Comparison of ENCODE assay signal across 1 cellular context in the genomic region with DNA sequence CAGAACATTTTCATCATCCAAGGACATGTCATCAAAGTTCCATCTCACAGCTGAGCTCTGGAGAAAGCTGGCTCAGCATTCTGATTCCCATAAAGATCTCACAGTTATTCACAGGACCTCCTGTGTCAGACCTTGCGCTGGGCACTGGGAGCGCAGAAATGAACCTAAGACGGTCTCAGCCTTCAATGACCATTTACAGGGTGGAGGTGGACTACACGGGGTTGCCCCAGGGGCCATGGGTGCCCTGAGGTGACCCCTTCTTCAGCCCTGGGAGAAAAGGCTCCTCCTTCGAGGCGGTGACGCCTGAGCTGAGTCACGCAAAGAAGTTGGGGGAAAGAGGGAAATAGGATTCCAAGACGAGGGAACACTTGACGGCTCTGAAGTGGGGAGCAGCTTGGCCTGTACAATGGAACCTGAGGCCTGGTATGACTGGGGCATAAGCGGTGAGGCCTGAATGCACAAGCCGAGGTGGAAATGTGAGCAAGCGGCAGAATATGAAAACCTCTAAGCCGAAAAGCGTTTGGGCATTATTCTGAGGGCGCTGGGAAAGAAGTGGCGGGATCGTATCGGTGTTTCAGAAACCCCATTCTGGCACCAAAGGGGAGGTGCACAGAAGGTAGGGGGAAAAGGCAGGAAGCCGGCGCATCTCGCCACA.
TF ChIP-seq lines count a peak whose summit lies in the region.

No MANE protein-coding gene starts in this region.

TF ChIP-seq in K562, 482 proteins besides CTCF, POLR2A, EP300 and RAD21 (continued from another document and continues in another):
- TF ChIP-seq AFF4 (CRISPR knock-in tag; IDR thresholded peaks at IDR 0.05) (peak; percentile 68; the same call in 1 of the 2 replicates), NR1H2 (CRISPR knock-in tag; IDR thresholded peaks at IDR 0.05) (peak; percentile 81), ZFP1 (CRISPR knock-in tag; IDR thresholded peaks at IDR 0.05) (no peak), CREBBP (IDR thresholded peaks at IDR 0.05; ENCODE audit: low read depth, low read length) (no peak), ZNF444 (CRISPR knock-in tag; IDR thresholded peaks at IDR 0.05) (no peak), PTBP1 (IDR thresholded peaks at IDR 0.05; ENCODE audit: low read depth, low read length) (no peak), MBD2 (IDR thresholded peaks at IDR 0.05; ENCODE audit: borderline replicate concordance, low read depth) (0 out of 2 replicates have a peak, but pooled peaks have one; percentile 22), IFI16 (CRISPR knock-in tag; IDR thresholded peaks at IDR 0.05) (no peak), VEZF1 (CRISPR knock-in tag; IDR thresholded peaks at IDR 0.05) (no peak), THRA (IDR thresholded peaks at IDR 0.05) (peak; percentile 98), HES1 (IDR thresholded peaks at IDR 0.05; ENCODE audit: low read depth) (no peak), ZNF232 (CRISPR knock-in tag; IDR thresholded peaks at IDR 0.05) (no peak; the same call in 1 of the 2 replicates), MYC (IDR thresholded peaks at IDR 0.05; ENCODE audit: low read depth, low read length) (no peak), MYC (CRISPR knock-in tag; IDR thresholded peaks at IDR 0.05; ENCODE audit: borderline replicate concordance, low read depth) (peak; percentile 82; the same call in 1 of the 2 replicates), ZNF609 (CRISPR knock-in tag; IDR thresholded peaks at IDR 0.05; ENCODE audit: borderline replicate concordance) (no peak), ZNF324 (CRISPR knock-in tag; IDR thresholded peaks at IDR 0.05) (peak; percentile 50; the same call in 1 of the 2 replicates), ARNT (IDR thresholded peaks at IDR 0.05) (0 out of 4 replicates have a peak, but pooled peaks have one; percentile 43 to 53), NFRKB (IDR thresholded peaks at IDR 0.05; ENCODE audit: low read depth) (peak; percentile 82; the same call in 1 of the 2 replicates), TRIM28 (IDR thresholded peaks at IDR 0.05) (no peak), CREB5 (CRISPR knock-in tag; IDR thresholded peaks at IDR 0.05) (no peak), TRIM24 (IDR thresholded peaks at IDR 0.05) (no peak), SIRT6 (IDR thresholded peaks at IDR 0.05; ENCODE audit: low read depth, low read length) (no peak), ZNF512 (tag; IDR thresholded peaks at IDR 0.05) (no peak), CREB1 (IDR thresholded peaks at IDR 0.05) (no peak), CREB1 (CRISPR knock-in tag; IDR thresholded peaks at IDR 0.05) (no peak), TSC22D4 (tag; IDR thresholded peaks at IDR 0.05) (no peak), POLR2B (IDR thresholded peaks at IDR 0.05; ENCODE audit: low read depth, partially characterized antibody) (peak; percentile 25), GTF2F1 (IDR thresholded peaks at IDR 0.05; ENCODE audit: low read depth, low read length) (no peak), NR2C1 (IDR thresholded peaks at IDR 0.05) (no peak), NR2C1 (tag; IDR thresholded peaks at IDR 0.05) (no peak), CBFA2T2 (conservative IDR thresholded peaks at IDR 0.05) (no peak), ZNF583 (CRISPR knock-in tag; IDR thresholded peaks at IDR 0.05) (0 out of 2 replicates have a peak, but pooled peaks have one; percentile 36), SREBF2 (CRISPR knock-in tag; IDR thresholded peaks at IDR 0.05) (no peak), NBN (IDR thresholded peaks at IDR 0.05; ENCODE audit: low read depth) (no peak; the same call in 1 of the 2 replicates), NFATC3 (IDR thresholded peaks at IDR 0.05) (no peak)
- TF ChIP-seq, protein P1, sequence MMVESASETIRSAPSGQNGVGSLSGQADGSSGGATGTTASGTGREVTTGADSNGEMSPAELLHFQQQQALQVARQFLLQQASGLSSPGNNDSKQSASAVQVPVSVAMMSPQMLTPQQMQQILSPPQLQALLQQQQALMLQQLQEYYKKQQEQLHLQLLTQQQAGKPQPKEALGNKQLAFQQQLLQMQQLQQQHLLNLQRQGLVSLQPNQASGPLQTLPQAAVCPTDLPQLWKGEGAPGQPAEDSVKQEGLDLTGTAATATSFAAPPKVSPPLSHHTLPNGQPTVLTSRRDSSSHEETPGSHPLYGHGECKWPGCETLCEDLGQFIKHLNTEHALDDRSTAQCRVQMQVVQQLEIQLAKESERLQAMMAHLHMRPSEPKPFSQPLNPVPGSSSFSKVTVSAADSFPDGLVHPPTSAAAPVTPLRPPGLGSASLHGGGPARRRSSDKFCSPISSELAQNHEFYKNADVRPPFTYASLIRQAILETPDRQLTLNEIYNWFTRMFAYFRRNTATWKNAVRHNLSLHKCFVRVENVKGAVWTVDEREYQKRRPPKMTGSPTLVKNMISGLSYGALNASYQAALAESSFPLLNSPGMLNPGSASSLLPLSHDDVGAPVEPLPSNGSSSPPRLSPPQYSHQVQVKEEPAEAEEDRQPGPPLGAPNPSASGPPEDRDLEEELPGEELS (CRISPR knock-in tag; IDR thresholded peaks at IDR 0.05; ENCODE audit: borderline replicate concordance) = 0 out of 2 replicates have a peak, but pooled peaks have one; percentile 10
- TF ChIP-seq, protein P2, sequence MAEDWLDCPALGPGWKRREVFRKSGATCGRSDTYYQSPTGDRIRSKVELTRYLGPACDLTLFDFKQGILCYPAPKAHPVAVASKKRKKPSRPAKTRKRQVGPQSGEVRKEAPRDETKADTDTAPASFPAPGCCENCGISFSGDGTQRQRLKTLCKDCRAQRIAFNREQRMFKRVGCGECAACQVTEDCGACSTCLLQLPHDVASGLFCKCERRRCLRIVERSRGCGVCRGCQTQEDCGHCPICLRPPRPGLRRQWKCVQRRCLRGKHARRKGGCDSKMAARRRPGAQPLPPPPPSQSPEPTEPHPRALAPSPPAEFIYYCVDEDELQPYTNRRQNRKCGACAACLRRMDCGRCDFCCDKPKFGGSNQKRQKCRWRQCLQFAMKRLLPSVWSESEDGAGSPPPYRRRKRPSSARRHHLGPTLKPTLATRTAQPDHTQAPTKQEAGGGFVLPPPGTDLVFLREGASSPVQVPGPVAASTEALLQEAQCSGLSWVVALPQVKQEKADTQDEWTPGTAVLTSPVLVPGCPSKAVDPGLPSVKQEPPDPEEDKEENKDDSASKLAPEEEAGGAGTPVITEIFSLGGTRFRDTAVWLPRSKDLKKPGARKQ (CRISPR knock-in tag; IDR thresholded peaks at IDR 0.05) = no peak
- TF ChIP-seq, protein P3, sequence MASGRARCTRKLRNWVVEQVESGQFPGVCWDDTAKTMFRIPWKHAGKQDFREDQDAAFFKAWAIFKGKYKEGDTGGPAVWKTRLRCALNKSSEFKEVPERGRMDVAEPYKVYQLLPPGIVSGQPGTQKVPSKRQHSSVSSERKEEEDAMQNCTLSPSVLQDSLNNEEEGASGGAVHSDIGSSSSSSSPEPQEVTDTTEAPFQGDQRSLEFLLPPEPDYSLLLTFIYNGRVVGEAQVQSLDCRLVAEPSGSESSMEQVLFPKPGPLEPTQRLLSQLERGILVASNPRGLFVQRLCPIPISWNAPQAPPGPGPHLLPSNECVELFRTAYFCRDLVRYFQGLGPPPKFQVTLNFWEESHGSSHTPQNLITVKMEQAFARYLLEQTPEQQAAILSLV (tag; IDR thresholded peaks at IDR 0.05) = no peak
